Comparison of ENCODE assay signal across 1 cellular context in the genomic region with DNA sequence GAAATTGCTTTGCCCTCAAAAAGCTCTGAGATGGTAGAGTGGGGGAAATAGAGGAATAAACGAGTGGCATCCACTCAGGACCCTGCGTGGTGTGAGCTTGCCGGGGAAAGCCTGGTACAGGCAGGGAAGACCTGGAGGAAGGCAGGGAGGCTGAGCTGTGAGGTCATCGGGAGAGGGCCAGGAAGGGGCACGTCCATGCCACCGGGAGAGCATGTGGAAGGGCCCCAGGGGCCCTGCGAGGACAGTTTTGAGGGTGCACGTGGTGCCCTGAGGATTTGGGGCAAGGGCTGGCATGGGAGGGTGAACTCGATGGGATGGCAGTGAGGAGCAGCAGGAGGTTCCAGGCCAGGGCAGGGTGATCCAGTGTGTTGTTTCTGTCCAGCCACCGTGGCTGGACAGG.
TF ChIP-seq lines count a peak whose summit lies in the region.

No MANE protein-coding gene starts in this region.

TF ChIP-seq in H1, 55 proteins besides CTCF, POLR2A, EP300 and RAD21:
- TF ChIP-seq SP1 (IDR thresholded peaks at IDR 0.05; ENCODE audit: low read depth, low read length) (no peak), KDM4A (IDR thresholded peaks at IDR 0.05; ENCODE audit: low read depth, low read length, severe bottlenecking) (no peak), HDAC6 (IDR thresholded peaks at IDR 0.05; ENCODE audit: low read depth, low read length) (no peak), SIN3A (conservative IDR thresholded peaks at IDR 0.05 in 1 of 2, IDR thresholded peaks at IDR 0.05 in 1 of 2; ENCODE audit: low read depth in 1 of 2, low read length in 2 of 2) (no peak), TAF7 (optimal IDR thresholded peaks at IDR 0.05; ENCODE audit: borderline replicate concordance, low read depth, low read length) (no peak), NRF1 (IDR thresholded peaks at IDR 0.05; ENCODE audit: low read depth, low read length) (no peak), CTBP2 (IDR thresholded peaks at IDR 0.05; ENCODE audit: borderline replicate concordance, insufficient read depth, insufficient read length, low read length) (no peak), ATF2 (IDR thresholded peaks at IDR 0.05; ENCODE audit: low read length) (no peak), SUZ12 (IDR thresholded peaks at IDR 0.05; ENCODE audit: low read length) (no peak), TEAD4 (IDR thresholded peaks at IDR 0.05; ENCODE audit: low read depth, low read length) (no peak), RXRA (IDR thresholded peaks at IDR 0.05; ENCODE audit: insufficient read depth, low read depth, low read length) (no peak)
